Comparison of ENCODE assay signal across 9 cellular contexts in genomic region chr1:159924025-159924790, GRCh38. TPM values are rescaled to one million over a fixed set of nuclear protein-coding genes. Genes with fewer than 3 reads are reported as not detected.
DNase-seq lines count a peak whose midpoint lies in the region; ATAC-seq and TF ChIP-seq lines count a peak whose summit lies in the region.
"Had no signal": no experiment of that assay in that cellular context is flagged by ENCODE, and none has a peak within 500 bp of the region (broad histone marks: within the 10 kb centered on the region; RNA-seq: fewer than 3 reads in every experiment).

No MANE protein-coding gene starts in this region.

- H3K79me2 ChIP-seq in parathyroid adenoma = no peaks in the 10 kb centered on the region

- H3K27ac ChIP-seq in CD4-positive, CD25-positive, alpha-beta regulatory T cell (ENCODE audit: insufficient read depth, low read length, poor library complexity, severe bottlenecking) = peak overlapping the region; percentile 98
- H3K27ac ChIP-seq in RWPE2 (ENCODE audit: poor library complexity, severe bottlenecking) (peak overlapping the region; percentile 94), parathyroid adenoma (peak overlapping the region; percentile 84), upper lobe of right lung (peak overlapping the region; percentile 100)

- H3K9me3 Mint-ChIP-seq in CD4-positive, CD25-positive, alpha-beta regulatory T cell = peaks cover 0 to 6% (median 0%) of the 10 kb centered on the region in 7 donors
- no peaks in the 10 kb centered on the region for H3K9me3 Mint-ChIP-seq in HFFc6
- no peaks in the 10 kb centered on the region for H3K9me3 Mint-ChIP-seq in activated naive CD4-positive, alpha-beta T cell treated with anti-CD3 and anti-CD28 coated beads, Interleukin-2, amount 50 U/mL, for 24 hours

- H3K9me3 ChIP-seq in CD4-positive, CD25-positive, alpha-beta regulatory T cell (ENCODE audit: control insufficient read depth in 2 of 2, low read length in 2 of 2) = no peaks in the 10 kb centered on the region
- no peaks in the 10 kb centered on the region for H3K9me3 ChIP-seq in RWPE2 (ENCODE audit: severe bottlenecking)
- no peaks in the 10 kb centered on the region for H3K9me3 ChIP-seq in parathyroid adenoma (ENCODE audit: control insufficient read depth, low read length)
- H3K9me3 ChIP-seq in upper lobe of right lung = no peaks in the 10 kb centered on the region

- peaks cover 45% of the 10 kb centered on the region for H3K4me1 ChIP-seq in CD4-positive, CD25-positive, alpha-beta regulatory T cell (ENCODE audit: control insufficient read depth, insufficient read depth, low read length, poor library complexity, severe bottlenecking)
- H3K4me1 ChIP-seq in RWPE2 (ENCODE audit: insufficient read depth, poor library complexity, severe bottlenecking) (peaks cover 15% of the 10 kb centered on the region), parathyroid adenoma (peaks cover 13% of the 10 kb centered on the region), upper lobe of right lung (peaks cover 46% of the 10 kb centered on the region)

- peak; percentile 58 to 70 (median 66) for DNase-seq in CD4-positive, CD25-positive, alpha-beta regulatory T cell
- peak; percentile 89 for DNase-seq in HFFc6
- DNase-seq in RWPE2 (ENCODE audit: low spot score) = peak; percentile 92
- DNase-seq in Right ventricle myocardium inferior (ENCODE audit: missing footprints) = peak; percentile 95
- DNase-seq in upper lobe of right lung = peak; percentile 94

- intact Hi-C loops in Right ventricle myocardium inferior (cut with DNase I) (loop anchor here (2.0 kb wide), 1 partner anchor 69 kb away; no protein-coding TSS in a partner anchor), upper lobe of right lung (cut with DNase I) (no loop called here)

- H3K36me3 ChIP-seq in CD4-positive, CD25-positive, alpha-beta regulatory T cell (ENCODE audit: control insufficient read depth, insufficient read depth, low read length) = peaks cover 22% of the 10 kb centered on the region
- H3K36me3 ChIP-seq in RWPE2 (ENCODE audit: low read depth) (peaks cover 37% of the 10 kb centered on the region), parathyroid adenoma (ENCODE audit: control insufficient read depth, insufficient read depth, low read length) (no peaks in the 10 kb centered on the region), upper lobe of right lung (peaks cover 17% of the 10 kb centered on the region)

- H2AFZ ChIP-seq in parathyroid adenoma = peak overlapping the region; percentile 80

- H3K4me2 ChIP-seq in parathyroid adenoma (ENCODE audit: low read length) = peak overlapping the region; percentile 58

- H3K27me3 ChIP-seq in CD4-positive, CD25-positive, alpha-beta regulatory T cell (ENCODE audit: control insufficient read depth, insufficient read depth, low read length) = no peaks in the 10 kb centered on the region
- H3K27me3 ChIP-seq in RWPE2 (ENCODE audit: insufficient read depth, poor library complexity, severe bottlenecking) = no peaks in the 10 kb centered on the region
- H3K27me3 ChIP-seq in parathyroid adenoma (ENCODE audit: control insufficient read depth, insufficient read depth, low read length) = no peaks in the 10 kb centered on the region
- H3K27me3 ChIP-seq in upper lobe of right lung = no peaks in the 10 kb centered on the region

- peaks cover 25% of the 10 kb centered on the region for H3K36me3 Mint-ChIP-seq in CD4-positive, CD25-positive, alpha-beta regulatory T cell
- peaks cover 49% of the 10 kb centered on the region for H3K36me3 Mint-ChIP-seq in HFFc6 (ENCODE audit: low read depth)
- H3K36me3 Mint-ChIP-seq in activated naive CD4-positive, alpha-beta T cell treated with anti-CD3 and anti-CD28 coated beads, Interleukin-2, amount 50 U/mL, for 24 hours = peaks cover 10% of the 10 kb centered on the region

- H3K4me3 ChIP-seq in CD4-positive, CD25-positive, alpha-beta regulatory T cell (ENCODE audit: low read depth, low read length) = peak overlapping the region; percentile 94
- H3K4me3 ChIP-seq in RWPE2 (ENCODE audit: severe bottlenecking) (peak overlapping the region; percentile 87), parathyroid adenoma (ENCODE audit: low read depth, low read length) (peak overlapping the region; percentile 85), upper lobe of right lung (peak overlapping the region; percentile 99)

- peak overlapping the region; percentile 98 to 100 (median 99) for H3K27ac Mint-ChIP-seq in CD4-positive, CD25-positive, alpha-beta regulatory T cell
- peak overlapping the region; percentile 96 for H3K27ac Mint-ChIP-seq in HFFc6
- H3K27ac Mint-ChIP-seq in activated naive CD4-positive, alpha-beta T cell treated with anti-CD3 and anti-CD28 coated beads, Interleukin-2, amount 50 U/mL, for 24 hours = peak overlapping the region; percentile 98

- H3K9ac ChIP-seq in parathyroid adenoma = peak overlapping the region; percentile 76

- H3K27me3 Mint-ChIP-seq in CD4-positive, CD25-positive, alpha-beta regulatory T cell = peaks cover 10% of the 10 kb centered on the region
- H3K27me3 Mint-ChIP-seq in HFFc6 (ENCODE audit: insufficient read depth) = peaks cover 6% of the 10 kb centered on the region; the same call in 1 of the 2 replicates
- H3K27me3 Mint-ChIP-seq in activated naive CD4-positive, alpha-beta T cell treated with anti-CD3 and anti-CD28 coated beads, Interleukin-2, amount 50 U/mL, for 24 hours = no peaks in the 10 kb centered on the region

- peaks cover 10 to 61% (median 37%) of the 10 kb centered on the region in 4 donors for H3K4me1 Mint-ChIP-seq in CD4-positive, CD25-positive, alpha-beta regulatory T cell
- peaks cover 61% of the 10 kb centered on the region for H3K4me1 Mint-ChIP-seq in HFFc6 (ENCODE audit: low read depth)
- H3K4me1 Mint-ChIP-seq in activated naive CD4-positive, alpha-beta T cell treated with anti-CD3 and anti-CD28 coated beads, Interleukin-2, amount 50 U/mL, for 24 hours = peaks cover 67% of the 10 kb centered on the region

- peak; percentile 6 to 19 for ATAC-seq in CD4-positive, CD25-positive, alpha-beta regulatory T cell (ENCODE audit: low read depth in 2 of 2)
- peak; percentile 28 for ATAC-seq in RWPE2 (ENCODE audit: low read depth)
- peak; percentile 69 for ATAC-seq in Right ventricle myocardium inferior
- ATAC-seq in upper lobe of right lung = peak; percentile 74
- no peak for ATAC-seq in GM18907 (IDR thresholded peaks at IDR 0.05; ENCODE audit: unreplicated experiment)

- H3K4me3 Mint-ChIP-seq in CD4-positive, CD25-positive, alpha-beta regulatory T cell = peak overlapping the region; percentile 92 to 100 (median 98)
- H3K4me3 Mint-ChIP-seq in HFFc6 = peak overlapping the region; percentile 88
- peak overlapping the region; percentile 97 for H3K4me3 Mint-ChIP-seq in activated naive CD4-positive, alpha-beta T cell treated with anti-CD3 and anti-CD28 coated beads, Interleukin-2, amount 50 U/mL, for 24 hours

- peak; percentile 53 for TF ChIP-seq CTCF in HFFc6 (IDR thresholded peaks at IDR 0.05)
- no peak for TF ChIP-seq CTCF in RWPE2 (IDR thresholded peaks at IDR 0.05; ENCODE audit: poor library complexity, severe bottlenecking)
- no peak for TF ChIP-seq CTCF in parathyroid adenoma (IDR thresholded peaks at IDR 0.05)
- peak; percentile 12 for TF ChIP-seq CTCF in upper lobe of right lung (IDR thresholded peaks at IDR 0.05)

RNA-seq across cellular contexts. Expression of gene TAGLN2, which starts 1.1 kb away (rescaled TPM):
- 503 TPM for total RNA-seq in CD4-positive, CD25-positive, alpha-beta regulatory T cell
- 1,000 to 10,000 TPM in 2 of 4 donors, 100 to 1,000 TPM in 2; 723 to 1,055 (median 950) TPM for polyA plus RNA-seq in CD4-positive, CD25-positive, alpha-beta regulatory T cell
- 100 to 1,000 TPM; 560 to 914 (median 815) TPM for total RNA-seq in HFFc6 (2021; fragmentation: NEBNext Ultra II Directional; extraction: Animal tissue kit (Norgen Biotek cat#: 25700))
- total RNA-seq in Right ventricle myocardium inferior = 143 TPM
- 435 TPM for total RNA-seq in upper lobe of right lung

RNA-seq across cellular contexts. Expression of gene IGSF9, which starts 21.2 kb away (rescaled TPM):
- total RNA-seq in CD4-positive, CD25-positive, alpha-beta regulatory T cell = not detected
- polyA plus RNA-seq in CD4-positive, CD25-positive, alpha-beta regulatory T cell = under 1 TPM in 1 of 4 donors, not detected in 3; 0.23 TPM
- total RNA-seq in HFFc6 (2021; fragmentation: NEBNext Ultra II Directional; extraction: Animal tissue kit (Norgen Biotek cat#: 25700)) = not detected
- total RNA-seq in Right ventricle myocardium inferior (0.30 TPM), upper lobe of right lung (2.2 TPM)

RNA-seq across cellular contexts. Expression of gene CFAP45, which starts 24.2 kb away (rescaled TPM):
- 7.2 TPM for total RNA-seq in CD4-positive, CD25-positive, alpha-beta regulatory T cell
- under 1 TPM in 3 of 4 donors, not detected in 1; 0.40 to 0.52 (median 0.44) TPM for polyA plus RNA-seq in CD4-positive, CD25-positive, alpha-beta regulatory T cell
- total RNA-seq in HFFc6 (2021; fragmentation: NEBNext Ultra II Directional; extraction: Animal tissue kit (Norgen Biotek cat#: 25700)) = 1 to 10 TPM in 4 of 6 experiments, under 1 TPM in 2; 0.94 to 2.5 (median 1.2) TPM
- total RNA-seq in Right ventricle myocardium inferior (1.0 TPM), upper lobe of right lung (1.9 TPM)

RNA-seq across cellular contexts. Expression of gene SLAMF9, which starts 29.8 kb away (rescaled TPM):
- not detected for total RNA-seq in CD4-positive, CD25-positive, alpha-beta regulatory T cell
- not detected for polyA plus RNA-seq in CD4-positive, CD25-positive, alpha-beta regulatory T cell
- under 1 TPM in 3 of 6 experiments, not detected in 3; 0.41 to 0.51 (median 0.46) TPM for total RNA-seq in HFFc6 (2021; fragmentation: NEBNext Ultra II Directional; extraction: Animal tissue kit (Norgen Biotek cat#: 25700))
- not detected for total RNA-seq in Right ventricle myocardium inferior
- total RNA-seq in upper lobe of right lung = not detected
- total RNA-seq: T-helper 2 cell treated with Interferon-gamma antibody and Interleukin-4, amounts not matched to agents 100 ng/mL and 5 ng/mL, for 36 hours had no signal

Comparison
In these comparisons a context has a peak if more than half of its experiments do, and no peak if none do; other contexts are left out.
1. CTCF ChIP-seq: peak in HFFc6 (single experiment) and upper lobe of right lung (single experiment); none in RWPE2 (single experiment) and parathyroid adenoma (single experiment).
2. Peak in every context shown above with its lines, with median percentiles within 50 percentile points of each other: DNase-seq, H3K27ac ChIP-seq, H3K4me3 ChIP-seq, H3K27ac Mint-ChIP-seq and H3K4me3 Mint-ChIP-seq.